ENCODE assay signal across 14 cellular contexts in the genomic region with DNA sequence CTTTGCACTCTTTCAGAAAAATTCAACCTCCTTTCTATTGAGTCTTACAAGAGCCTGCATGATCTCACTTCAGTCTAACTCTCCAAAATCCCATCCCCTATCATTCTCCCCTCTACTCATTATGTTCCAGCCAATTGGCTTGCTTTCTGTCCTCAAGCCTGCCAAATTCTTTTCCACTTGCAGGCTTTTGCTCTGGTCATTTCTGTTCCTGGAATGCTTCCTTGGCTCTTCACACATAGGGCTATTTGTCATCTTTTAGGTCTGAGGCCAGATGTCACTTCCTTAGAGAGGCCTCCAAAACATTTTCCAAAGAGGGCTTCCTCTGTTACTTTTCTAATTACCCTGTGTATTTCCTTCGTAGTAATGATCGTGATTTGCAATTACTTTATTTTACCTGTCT. TPM values are rescaled to one million over a fixed set of nuclear protein-coding genes. Genes with fewer than 3 reads are reported as not detected.
A peak's percentile ranks its signal among the peaks of the same experiment; 100 is the strongest.
DNase-seq lines count a peak whose midpoint lies in the region; ATAC-seq and TF ChIP-seq lines count a peak whose summit lies in the region.
"Had no signal": no experiment of that assay in that cellular context is flagged by ENCODE, and none has a peak within 500 bp of the region (broad histone marks: within the 10 kb centered on the region; RNA-seq: fewer than 3 reads in every experiment).

No MANE protein-coding gene starts in this region.

- peak overlapping the region; percentile 31 for H3K9ac ChIP-seq in mesenchymal stem cell (ENCODE audit: low read length)

- no peak overlapping the region for H3K4me3 Mint-ChIP-seq in dendritic cell treated with granulocyte-macrophage colony-stimulating factor and Interleukin-4, amounts not matched to agents 40 ng/mL and 50 ng/mL, for 4 days
- H3K4me3 Mint-ChIP-seq: activated CD4-positive, alpha-beta T cell treated with anti-CD3 and anti-CD28 coated beads, Interleukin-2, amount 10 ng/mL, durations not matched to agents 7 days and 5 days had no signal

- no peak overlapping the region for H2BK120ac ChIP-seq in mesenchymal stem cell (ENCODE audit: low read depth, low read length)

- no peaks in the 10 kb centered on the region for H3K36me3 ChIP-seq in mesenchymal stem cell (ENCODE audit: control insufficient read depth in 1 of 2, insufficient read depth in 2 of 2, low read depth in 1 of 2, low read length in 2 of 2)
- H3K36me3 ChIP-seq in ovary: no peaks in the 10 kb centered on the region
- no peaks in the 10 kb centered on the region for H3K36me3 ChIP-seq in WERI-Rb-1
- H3K36me3 ChIP-seq in lower lobe of right lung: no peaks in the 10 kb centered on the region
- H3K36me3 ChIP-seq: thoracic aorta had no signal

- no peak overlapping the region for H2AFZ ChIP-seq in mesenchymal stem cell (ENCODE audit: low read depth, low read length)

- no peak overlapping the region for H3K4me2 ChIP-seq in mesenchymal stem cell (ENCODE audit: low read length, poor library complexity, severe bottlenecking)

- no peaks in the 10 kb centered on the region for H3K27me3 Mint-ChIP-seq in dendritic cell treated with granulocyte-macrophage colony-stimulating factor and Interleukin-4, amounts not matched to agents 40 ng/mL and 50 ng/mL, for 4 days
- H3K27me3 Mint-ChIP-seq: activated CD4-positive, alpha-beta T cell treated with anti-CD3 and anti-CD28 coated beads, Interleukin-2, amount 10 ng/mL, durations not matched to agents 7 days and 5 days had no signal

- no peaks in the 10 kb centered on the region for H3K9me3 ChIP-seq in mesenchymal stem cell (ENCODE audit: control insufficient read depth, low read length)
- H3K9me3 ChIP-seq in ovary: no peaks in the 10 kb centered on the region
- no peaks in the 10 kb centered on the region for H3K9me3 ChIP-seq in WERI-Rb-1 (ENCODE audit: severe bottlenecking)
- H3K9me3 ChIP-seq in lower lobe of right lung: no peaks in the 10 kb centered on the region
- H3K9me3 ChIP-seq: thoracic aorta had no signal

- H4K8ac ChIP-seq in mesenchymal stem cell (ENCODE audit: low read length): no peak overlapping the region

- H3K4me1 ChIP-seq in mesenchymal stem cell (ENCODE audit: control insufficient read depth, insufficient read depth, low read depth, low read length) (no peaks in the 10 kb centered on the region), ovary (ENCODE audit: insufficient read depth) (peaks cover 4% of the 10 kb centered on the region), lower lobe of right lung (peaks cover 30% of the 10 kb centered on the region)

- TF ChIP-seq EP300 in ovary (IDR thresholded peaks at IDR 0.05): no peak

- H3K9me3 Mint-ChIP-seq in dendritic cell treated with granulocyte-macrophage colony-stimulating factor and Interleukin-4, amounts not matched to agents 40 ng/mL and 50 ng/mL, for 4 days: no peaks in the 10 kb centered on the region
- H3K9me3 Mint-ChIP-seq: activated CD4-positive, alpha-beta T cell treated with anti-CD3 and anti-CD28 coated beads, Interleukin-2, amount 10 ng/mL, durations not matched to agents 7 days and 5 days had no signal

- H3K4me1 Mint-ChIP-seq in dendritic cell treated with granulocyte-macrophage colony-stimulating factor and Interleukin-4, amounts not matched to agents 40 ng/mL and 50 ng/mL, for 4 days (ENCODE audit: low read depth): peaks cover 49% of the 10 kb centered on the region
- H3K4me1 Mint-ChIP-seq: activated CD4-positive, alpha-beta T cell treated with anti-CD3 and anti-CD28 coated beads, Interleukin-2, amount 10 ng/mL, durations not matched to agents 7 days and 5 days had no signal

- intact Hi-C loops in dendritic cell treated with granulocyte-macrophage colony-stimulating factor and Interleukin-4, amounts not matched to agents 40 ng/mL and 50 ng/mL, for 4 days (cut with micrococcal nuclease): no loop called here
- intact Hi-C loops in ovary (cut with DNase I): no loop called here
- intact Hi-C loops in lower lobe of right lung (cut with DNase I): no loop called here

- H4K91ac ChIP-seq in mesenchymal stem cell (ENCODE audit: low read length): no peak overlapping the region

- no peak for ATAC-seq in lower lobe of right lung
- ATAC-seq: HCT116 had no signal

- H3K14ac ChIP-seq in mesenchymal stem cell (ENCODE audit: low read length in 2 of 2): no peak overlapping the region

- no peak overlapping the region for H2AK5ac ChIP-seq in mesenchymal stem cell (ENCODE audit: low read length, severe bottlenecking)

- TF ChIP-seq POLR2A in ovary (IDR thresholded peaks at IDR 0.05): no peak

- no peak overlapping the region for H3K18ac ChIP-seq in mesenchymal stem cell (ENCODE audit: low read depth in 1 of 2, low read length in 2 of 2)

- no peak overlapping the region for H2BK12ac ChIP-seq in mesenchymal stem cell (ENCODE audit: low read length in 2 of 2)

- no peak overlapping the region for H2BK5ac ChIP-seq in mesenchymal stem cell (ENCODE audit: low read depth, low read length, poor library complexity, severe bottlenecking)

- H3K23ac ChIP-seq in mesenchymal stem cell (ENCODE audit: low read length in 2 of 2): no peak overlapping the region

- H3K36me3 Mint-ChIP-seq in dendritic cell treated with granulocyte-macrophage colony-stimulating factor and Interleukin-4, amounts not matched to agents 40 ng/mL and 50 ng/mL, for 4 days (ENCODE audit: low read depth): no peaks in the 10 kb centered on the region

- H3K27ac ChIP-seq in HL-60 (replicated peaks) (peak overlapping the region; percentile 68; the same call in 1 of the 2 replicates), mesenchymal stem cell (ENCODE audit: low read length, poor library complexity, severe bottlenecking) (no peak overlapping the region), ovary (no peak overlapping the region), WERI-Rb-1 (no peak overlapping the region), lower lobe of right lung (no peak overlapping the region)
- H3K27ac ChIP-seq: C4-2B, SK-N-MC, thoracic aorta had no signal

- H3K4ac ChIP-seq in mesenchymal stem cell (ENCODE audit: low read depth in 1 of 2, low read length in 2 of 2): no peak overlapping the region

- no peak overlapping the region for H2BK15ac ChIP-seq in mesenchymal stem cell (ENCODE audit: low read depth, poor library complexity, severe bottlenecking)

- peaks cover 7% of the 10 kb centered on the region for H3K79me1 ChIP-seq in mesenchymal stem cell (replicated peaks; ENCODE audit: low read length, poor library complexity, severe bottlenecking)

- H3K27me3 ChIP-seq in HL-60 (ENCODE audit: insufficient read depth, poor library complexity, severe bottlenecking) (no peaks in the 10 kb centered on the region), mesenchymal stem cell (ENCODE audit: control insufficient read depth in 1 of 2, insufficient read depth in 1 of 2, low read length in 2 of 2) (no peaks in the 10 kb centered on the region), ovary (no peaks in the 10 kb centered on the region), WERI-Rb-1 (ENCODE audit: insufficient read depth, low read depth, severe bottlenecking) (no peaks in the 10 kb centered on the region), lower lobe of right lung (ENCODE audit: low read depth) (no peaks in the 10 kb centered on the region)

- peak; percentile 62 for DNase-seq in AG10803 (ENCODE audit: low read depth)
- no peak for DNase-seq in HL-60 (ENCODE audit: low read depth in 1 of 2, low spot score in 1 of 2)
- DNase-seq in mesenchymal stem cell: peak; percentile 26
- DNase-seq in SHP77 treated with DMSO at 0.1 percent for 48 hours (lab: John Stamatoyannopoulos, UW): no peak
- DNase-seq in ovary: no peak
- DNase-seq in WERI-Rb-1: no peak
- no peak for DNase-seq in lower lobe of right lung
- DNase-seq: activated CD4-positive, alpha-beta T cell treated with anti-CD3 and anti-CD28 coated beads, Interleukin-2, amount 10 ng/mL, durations not matched to agents 7 days and 5 days; NCI-H2227 treated with DMSO at 0.1 percent for 48 hours had no signal

- H3K4me3 ChIP-seq in AG10803 (ENCODE audit: low read length) (no peak overlapping the region), HL-60 (replicated peaks; ENCODE audit: insufficient read depth, low read length) (no peak overlapping the region), mesenchymal stem cell (ENCODE audit: insufficient read depth in 1 of 2, low read depth in 1 of 2, low read length in 2 of 2) (no peak overlapping the region), ovary (no peak overlapping the region), WERI-Rb-1 (ENCODE audit: low read depth, low read length) (no peak overlapping the region), lower lobe of right lung (no peak overlapping the region)
- H3K4me3 ChIP-seq: SK-N-MC, thoracic aorta had no signal

- no peak for TF ChIP-seq CTCF in AG10803 (conservative IDR thresholded peaks at IDR 0.05; ENCODE audit: low read length)
- no peak for TF ChIP-seq CTCF in HL-60 (IDR thresholded peaks at IDR 0.05; ENCODE audit: insufficient read depth, low read length)
- TF ChIP-seq CTCF in ovary (IDR thresholded peaks at IDR 0.05): no peak
- TF ChIP-seq CTCF in WERI-Rb-1 (IDR thresholded peaks at IDR 0.05; ENCODE audit: low read depth, low read length): no peak
- TF ChIP-seq CTCF in lower lobe of right lung (IDR thresholded peaks at IDR 0.05): no peak

- peak overlapping the region; percentile 73 for H3K27ac Mint-ChIP-seq in dendritic cell treated with granulocyte-macrophage colony-stimulating factor and Interleukin-4, amounts not matched to agents 40 ng/mL and 50 ng/mL, for 4 days
- H3K27ac Mint-ChIP-seq: activated CD4-positive, alpha-beta T cell treated with anti-CD3 and anti-CD28 coated beads, Interleukin-2, amount 10 ng/mL, durations not matched to agents 7 days and 5 days had no signal

- no CpG with 5 or more reads among the region's 2 CpGs for WGBS in mesenchymal stem cell
- 13 to 18% (median 13%) methylated on average over 2 of the region's 2 CpGs for WGBS in ovary, 3 donors

RNA-seq across cellular contexts. Expression of gene CHD1, which starts 11.8 kb away (rescaled TPM):
- polyA plus RNA-seq in mesenchymal stem cell (2013, experiment 1 of 2): 18.1 TPM
- polyA plus RNA-seq in mesenchymal stem cell (2013, experiment 2 of 2): 18.2 TPM
- 10 to 100 TPM; 35.4 to 75.8 (median 48.7) TPM for total RNA-seq in ovary
- polyA plus RNA-seq in ovary: 10 to 100 TPM; 19.6 to 25.2 TPM
- total RNA-seq in lower lobe of right lung: 32.8 TPM

Comparison
In these comparisons a context has a peak if more than half of its experiments do, and no peak if none do; other contexts are left out.
1. DNase-seq: peak in AG10803 (single experiment) and mesenchymal stem cell (single experiment); none in HL-60 (0 of 2), SHP77 treated with DMSO at 0.1 percent for 48 hours (single experiment), ovary (0 of 5), WERI-Rb-1 (single experiment) and lower lobe of right lung (single experiment).